Comparison of ENCODE assay signal across 8 cellular contexts in genomic region chrX:2499507-2499906, GRCh38. TPM values are rescaled to one million over a fixed set of nuclear protein-coding genes. Genes with fewer than 3 reads are reported as not detected.
DNase-seq lines count a peak whose midpoint lies in the region; ATAC-seq and TF ChIP-seq lines count a peak whose summit lies in the region.

No MANE protein-coding gene starts in this region.

- no peak for ATAC-seq in HG03097 (IDR thresholded peaks at IDR 0.05; ENCODE audit: low FRiP score, unreplicated experiment)

- peak overlapping the region; percentile 79 for H3K27ac ChIP-seq in thymus (ENCODE audit: low read depth)

- no peaks in the 10 kb centered on the region for H3K9me3 ChIP-seq in thymus (ENCODE audit: control insufficient read depth)

- peaks cover 11% of the 10 kb centered on the region for H3K36me3 Mint-ChIP-seq in activated CD4-positive, alpha-beta T cell treated with anti-CD3 and anti-CD28 coated beads, Interleukin-2, amount 10 ng/mL, durations not matched to agents 7 days and 5 days (ENCODE audit: low read depth)

- H3K27me3 Mint-ChIP-seq in activated CD4-positive, alpha-beta T cell treated with anti-CD3 and anti-CD28 coated beads, Interleukin-2, amount 10 ng/mL, durations not matched to agents 7 days and 5 days: no peaks in the 10 kb centered on the region

- TF ChIP-seq POLR2A in lower leg skin (IDR thresholded peaks at IDR 0.05): no peak

- H3K4me1 Mint-ChIP-seq in activated CD4-positive, alpha-beta T cell treated with anti-CD3 and anti-CD28 coated beads, Interleukin-2, amount 10 ng/mL, durations not matched to agents 7 days and 5 days: peaks cover 34% of the 10 kb centered on the region

- DNase-seq in activated CD4-positive, alpha-beta T cell treated with anti-CD3 and anti-CD28 coated beads, Interleukin-2, amount 10 ng/mL, durations not matched to agents 7 days and 5 days: no peak
- DNase-seq in activated CD4-positive, alpha-beta T cell treated with anti-CD3 and anti-CD28 coated beads for 1 hour: no peak
- no peak for DNase-seq in astrocyte of the spinal cord (ENCODE audit: low read depth, low spot score)
- peak in 1 of 2 donors; percentile 53 for DNase-seq in lower leg skin (ENCODE audit: low spot score in 2 of 2)
- no peak for DNase-seq in A172 (ENCODE audit: low spot score)
- no peak for DNase-seq in stimulated activated CD4-positive, alpha-beta T cell treated with anti-CD3 and anti-CD28 coated beads, Interleukin-12 subunit alpha, Interleukin-12 subunit beta, amount 100 ng/mL, for 4 hours

- peaks cover 4% of the 10 kb centered on the region for H3K36me3 ChIP-seq in thymus (ENCODE audit: control insufficient read depth, insufficient read depth)

- WGBS in lower leg skin, 2 donors: 87 to 89% methylated on average over 8 of the region's 8 CpGs
- 95% methylated on average over 8 of the region's 8 CpGs for WGBS in thymus

- TF ChIP-seq CTCF in astrocyte of the spinal cord (IDR thresholded peaks at IDR 0.05; ENCODE audit: low read depth, low read length) (no peak), lower leg skin (IDR thresholded peaks at IDR 0.05) (no peak)

- intact Hi-C loops in lower leg skin (cut with DNase I; ENCODE audit: low total_unique reads): no loop called here

- POLR2A ChIA-PET in activated CD4-positive, alpha-beta T cell treated with anti-CD3 and anti-CD28 coated beads, Interleukin-2, amount 10 ng/mL, durations not matched to agents 7 days and 5 days (lab: Charles Lee): no interaction called here

- H3K27ac Mint-ChIP-seq in activated CD4-positive, alpha-beta T cell treated with anti-CD3 and anti-CD28 coated beads, Interleukin-2, amount 10 ng/mL, durations not matched to agents 7 days and 5 days: peak overlapping the region; percentile 92

- in situ Hi-C loops in astrocyte of the spinal cord (cut with HindIII; ENCODE audit: low sequenced_read_pairs): no loop called here

- H3K4me1 ChIP-seq in thymus (ENCODE audit: control insufficient read depth, insufficient read depth, low read length): peaks cover 12% of the 10 kb centered on the region

- H3K4me3 ChIP-seq in astrocyte of the spinal cord (ENCODE audit: low read depth, low read length) (peak overlapping the region; percentile 68), lower leg skin (ENCODE audit: low read depth, poor library complexity, severe bottlenecking) (peak overlapping the region; percentile 85), thymus (ENCODE audit: low read length) (peak overlapping the region; percentile 94)

- CTCF ChIA-PET in activated CD4-positive, alpha-beta T cell treated with anti-CD3 and anti-CD28 coated beads, Interleukin-2, amount 10 ng/mL, durations not matched to agents 7 days and 5 days (lab: Charles Lee): no interaction called here

- H3K9me3 Mint-ChIP-seq in activated CD4-positive, alpha-beta T cell treated with anti-CD3 and anti-CD28 coated beads, Interleukin-2, amount 10 ng/mL, durations not matched to agents 7 days and 5 days: no peaks in the 10 kb centered on the region

- peak overlapping the region; percentile 76 for H3K4me3 Mint-ChIP-seq in activated CD4-positive, alpha-beta T cell treated with anti-CD3 and anti-CD28 coated beads, Interleukin-2, amount 10 ng/mL, durations not matched to agents 7 days and 5 days

- no peaks in the 10 kb centered on the region for H3K27me3 ChIP-seq in thymus (ENCODE audit: control insufficient read depth, insufficient read depth)

RNA-seq across cellular contexts. Expression of gene DHRSX, which starts 1.3 kb away (rescaled TPM):
- 10 to 100 TPM; 15.5 to 16.1 TPM for total RNA-seq in activated CD4-positive, alpha-beta T cell treated with anti-CD3 and anti-CD28 coated beads, Interleukin-2, amount 10 ng/mL, durations not matched to agents 7 days and 5 days
- total RNA-seq in lower leg skin: 10 to 100 TPM; 10.9 to 21.7 (median 16.2) TPM
- polyA plus RNA-seq in thymus: 11.2 TPM
- total RNA-seq in A172 (2014; rRNA removed; shearing (Covaris generic)): 43.6 and 47.2 TPM in 2 replicates

RNA-seq across cellular contexts. Expression of gene ZBED1, which starts 1.3 kb away (rescaled TPM):
- 10 to 100 TPM; 36.5 to 36.9 TPM for total RNA-seq in activated CD4-positive, alpha-beta T cell treated with anti-CD3 and anti-CD28 coated beads, Interleukin-2, amount 10 ng/mL, durations not matched to agents 7 days and 5 days
- total RNA-seq in lower leg skin: 10 to 100 TPM; 42.4 to 76.4 (median 56.5) TPM
- 23.7 TPM for polyA plus RNA-seq in thymus
- total RNA-seq in A172 (2014; rRNA removed; shearing (Covaris generic)): 29.3 and 31.6 TPM in 2 replicates
